Comparison of ENCODE assay signal across 20 cellular contexts in the genomic region with DNA sequence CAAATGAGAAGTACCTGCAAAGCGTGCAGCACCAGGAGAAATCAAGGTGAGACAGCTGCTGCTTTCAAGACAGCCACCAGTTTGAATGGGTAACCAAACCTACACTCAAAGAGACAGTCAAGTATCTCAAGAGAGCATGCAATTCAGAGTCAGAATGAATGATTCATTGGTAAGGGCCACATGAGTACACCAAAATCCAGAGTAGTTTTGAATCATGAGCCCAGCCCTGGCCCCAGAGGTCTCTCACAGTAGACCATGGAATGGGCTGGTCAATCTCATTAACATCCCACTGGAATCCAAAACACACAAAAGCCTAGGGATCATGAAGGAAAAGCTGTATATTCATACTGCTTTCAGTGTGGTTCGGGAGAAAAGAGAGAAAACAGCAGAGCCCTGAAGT.
A peak's percentile ranks its signal among the peaks of the same experiment; 100 is the strongest.
DNase-seq lines count a peak whose midpoint lies in the region; ATAC-seq, FAIRE-seq and TF ChIP-seq lines count a peak whose summit lies in the region.
"Had no signal": no experiment of that assay in that cellular context is flagged by ENCODE, and none has a peak within 500 bp of the region (broad histone marks: within the 10 kb centered on the region; RNA-seq: fewer than 3 reads in every experiment).

No MANE protein-coding gene starts in this region.

- no peak for TF ChIP-seq CTCF in AG10803 (conservative IDR thresholded peaks at IDR 0.05; ENCODE audit: low read length)
- no peak for TF ChIP-seq CTCF in IMR-90 (conservative IDR thresholded peaks at IDR 0.05; ENCODE audit: low read depth, low read length)
- TF ChIP-seq CTCF in K562 (IDR thresholded peaks at IDR 0.05 in 2 of 3, conservative IDR thresholded peaks at IDR 0.05 in 1 of 3; ENCODE audit: insufficient read depth in 2 of 3, low read depth in 1 of 3, low read length in 3 of 3), result no peak
- no peak for TF ChIP-seq CTCF in fibroblast of villous mesenchyme (IDR thresholded peaks at IDR 0.05; ENCODE audit: insufficient read depth, low read depth, low read length)

- no CpG with 5 or more reads among the region's 2 CpGs for WGBS in IMR-90 (ENCODE audit: extremely low coverage in 2 of 2, insufficient read length in 1 of 2), 2 experiments
- WGBS in K562 (ENCODE audit: insufficient coverage, low coverage, missing lambda C conversion rate), result 16% methylated on average over 2 of the region's 2 CpGs

- no peaks in the 10 kb centered on the region for H3K9me3 ChIP-seq in IMR-90 (ENCODE audit: control insufficient read depth, insufficient read depth, low read length)
- H3K9me3 ChIP-seq in K562 (replicated peaks; ENCODE audit: control insufficient read depth, insufficient read depth, low read depth, low read length), result no peaks in the 10 kb centered on the region; the same call in 1 of the 2 replicates
- H3K9me3 ChIP-seq: Caco-2 had no signal

- H3K18ac ChIP-seq in IMR-90 (ENCODE audit: low read depth, low read length), result no peak overlapping the region

- TF ChIP-seq RAD21 in IMR-90 (IDR thresholded peaks at IDR 0.05; ENCODE audit: low read length) (no peak), K562 (CRISPR knock-in tag; conservative IDR thresholded peaks at IDR 0.05 in 1 of 2, IDR thresholded peaks at IDR 0.05 in 1 of 2) (no peak)

- H2BK120ac ChIP-seq in IMR-90 (ENCODE audit: low read depth, low read length), result no peak overlapping the region

- no peaks in the 10 kb centered on the region for H3K79me1 ChIP-seq in IMR-90 (ENCODE audit: low read depth in 1 of 2, low read length in 2 of 2)

- no peak overlapping the region for H2BK15ac ChIP-seq in IMR-90 (ENCODE audit: low read depth, low read length)

- DNase-seq in AG10803 (ENCODE audit: low read depth) (peak; percentile 55), IMR-90 (no peak), K562 (ENCODE audit: extremely low read depth in 1 of 4, low spot score in 3 of 4) (no peak), fibroblast of villous mesenchyme (ENCODE audit: low read depth) (peak; percentile 39), RKO (ENCODE audit: low spot score) (no peak)
- no peak for DNase-seq in effector CD4-positive, alpha-beta T cell
- DNase-seq in stimulated activated CD4-positive, alpha-beta T cell treated with anti-CD3 and anti-CD28 coated beads, Interleukin-2, amount 100 ng/mL, for 48 hours, result no peak
- DNase-seq: ACHN; AML-193; Caco-2; CD4-positive, alpha-beta T cell; HCEC 1CT had no signal

- H2BK5ac ChIP-seq in IMR-90 (ENCODE audit: low read depth, low read length, poor library complexity, severe bottlenecking), result no peak overlapping the region

- no peak overlapping the region for H4K8ac ChIP-seq in IMR-90 (ENCODE audit: low read depth in 2 of 2, low read length in 2 of 2)

- H3K23ac ChIP-seq in IMR-90 (ENCODE audit: low read depth, low read length), result no peak overlapping the region

- H2BK20ac ChIP-seq in IMR-90 (ENCODE audit: low read depth, low read length), result no peak overlapping the region

- TF ChIP-seq POLR2A in IMR-90 (IDR thresholded peaks at IDR 0.05; ENCODE audit: low read depth, low read length) (no peak), K562 (conservative IDR thresholded peaks at IDR 0.05) (no peak)

- H3K4me2 ChIP-seq in IMR-90 (ENCODE audit: low read depth, low read length) (no peak overlapping the region), K562 (ENCODE audit: insufficient read depth, low read length) (no peak overlapping the region)
- H3K4me2 ChIP-seq: GM23338 had no signal

- H3K27me3 ChIP-seq in IMR-90 (ENCODE audit: control insufficient read depth, insufficient read depth, low read length) (no peaks in the 10 kb centered on the region), K562 (ENCODE audit: control insufficient read depth in 2 of 2, insufficient read depth in 2 of 2, low read length in 2 of 2) (no peaks in the 10 kb centered on the region)

- intact Hi-C loops in IMR-90 (cut with micrococcal nuclease) (no loop called here), K562 (cut with micrococcal nuclease) (no loop called here)

- H3K4me3 ChIP-seq in AG10803 (ENCODE audit: low read length), result no peak overlapping the region
- H3K4me3 ChIP-seq in IMR-90 (ENCODE audit: insufficient read depth, low read depth, low read length), result no peak overlapping the region
- no peak overlapping the region for H3K4me3 ChIP-seq in K562
- H3K4me3 ChIP-seq in fibroblast of villous mesenchyme (ENCODE audit: low read depth, low read length), result no peak overlapping the region
- H3K4me3 ChIP-seq: GM23338 had no signal

- H3K9ac ChIP-seq in IMR-90 (ENCODE audit: low read depth, low read length), result no peak overlapping the region
- no peak overlapping the region for H3K9ac ChIP-seq in K562 (ENCODE audit: insufficient read depth in 1 of 2, low read depth in 2 of 2, low read length in 2 of 2)

- no peak overlapping the region; the same call in 1 of the 2 replicates for H3K14ac ChIP-seq in IMR-90 (replicated peaks; ENCODE audit: low read depth, low read length)

- ATAC-seq in IMR-90 (ENCODE audit: low read depth) (no peak), K562 (no peak), GM21529 (IDR thresholded peaks at IDR 0.05; ENCODE audit: unreplicated experiment) (no peak)
- ATAC-seq: GM23338 had no signal

- H2AK5ac ChIP-seq in IMR-90 (ENCODE audit: low read depth, low read length), result peak overlapping the region; percentile 43

- POLR2A ChIA-PET in IMR-90 (lab: Charles Lee; ENCODE audit: unreplicated experiment) (interaction anchor here (0.5 kb wide), 1 partner anchor 132 kb away, joined by 3 read pairs; no protein-coding TSS in a partner anchor), K562 (lab: Yijun Ruan, JAX) (no interaction called here)

- CTCF ChIA-PET in IMR-90 (lab: Yijun Ruan, JAX), result no interaction called here
- CTCF ChIA-PET in K562 (lab: Yijun Ruan, JAX; ENCODE audit: low intra/inter-chr PET ratio), result no interaction called here

- TF ChIP-seq EP300 in K562 (IDR thresholded peaks at IDR 0.05; ENCODE audit: low read length), result no peak

- in situ Hi-C loops in IMR-90 (cut with MboI; ENCODE audit: low sequenced_read_pairs) (no loop called here), K562 (cut with MboI) (no loop called here)

- H3K9me1 ChIP-seq in IMR-90 (ENCODE audit: insufficient read depth, low read length) (no peaks in the 10 kb centered on the region; the same call in 1 of the 2 replicates), K562 (ENCODE audit: control insufficient read depth, insufficient read depth, low read length) (no peaks in the 10 kb centered on the region)

- no peak for FAIRE-seq in K562 (lab: Jason Lieb, UNC)
- FAIRE-seq: A204.1, D721Med, G401.6, GM12891, H54 had no signal

- H3K36me3 ChIP-seq in IMR-90 (ENCODE audit: control insufficient read depth, insufficient read depth, low read length), result no peaks in the 10 kb centered on the region
- no peaks in the 10 kb centered on the region for H3K36me3 ChIP-seq in K562 (ENCODE audit: control insufficient read depth, insufficient read depth, low read length)

- no peak overlapping the region for H4K91ac ChIP-seq in IMR-90 (ENCODE audit: insufficient read depth, low read depth, low read length)

- no peak overlapping the region for H2AK9ac ChIP-seq in IMR-90 (replicated peaks; ENCODE audit: low read depth, low read length, poor library complexity)

- no peaks in the 10 kb centered on the region for H3K79me2 ChIP-seq in K562 (ENCODE audit: control insufficient read depth, insufficient read depth, low read length)

- H4K20me1 ChIP-seq in IMR-90 (ENCODE audit: insufficient read depth, low read length) (no peaks in the 10 kb centered on the region), K562 (replicated peaks; ENCODE audit: control insufficient read depth, insufficient read depth, low read length) (no peaks in the 10 kb centered on the region)

- H3K4me1 ChIP-seq in IMR-90 (ENCODE audit: control insufficient read depth, insufficient read depth, low read length) (peaks cover 6% of the 10 kb centered on the region; the same call in 1 of the 2 replicates), K562 (replicated peaks in 1 of 2; ENCODE audit: control insufficient read depth in 2 of 2, insufficient read depth in 2 of 2, low read length in 2 of 2) (peaks cover 0 to 4% of the 10 kb centered on the region in 2 experiments; a peak in 2 of 5 replicates)
- H3K4me1 ChIP-seq: Caco-2 had no signal

- H2AFZ ChIP-seq in IMR-90 (replicated peaks; ENCODE audit: low read length, poor library complexity), result no peak overlapping the region
- H2AFZ ChIP-seq in K562 (ENCODE audit: low read depth, low read length), result 0 out of 2 replicates have a peak overlapping the region, but pooled peaks have one; percentile 14
- H2AFZ ChIP-seq: GM23338 had no signal

- no TSS peak for BruUV-seq in IMR-90 (replicated peaks; lab: Mats Ljungman, UMichigan)
- no TSS peak for BruUV-seq in K562 (replicated peaks; lab: Mats Ljungman, UMichigan)

- no peak overlapping the region for H3K56ac ChIP-seq in IMR-90 (ENCODE audit: extremely low read depth, insufficient read depth, low read length)

- H3K27ac ChIP-seq in IMR-90 (ENCODE audit: insufficient read depth, low read length), result no peak overlapping the region
- H3K27ac ChIP-seq in K562 (ENCODE audit: extremely low read depth, low read depth, low read length), result no peak overlapping the region
- H3K27ac ChIP-seq: HL-60 had no signal

- no peak overlapping the region for H4K5ac ChIP-seq in IMR-90 (ENCODE audit: low read depth, low read length)

- dilution Hi-C loops in IMR-90 (cut with HindIII; ENCODE audit: low sequenced_read_pairs, unreplicated experiment), result no loop called here

- H3K4ac ChIP-seq in IMR-90 (ENCODE audit: low read depth, low read length), result no peak overlapping the region; the same call in 1 of the 2 replicates

TF ChIP-seq in IMR-90, 13 proteins besides CTCF, POLR2A, EP300 and RAD21 (continues in another document):
- TF ChIP-seq FOS (IDR thresholded peaks at IDR 0.05; ENCODE audit: low read depth, low read length), result no peak
- no peak for TF ChIP-seq RFX5 (IDR thresholded peaks at IDR 0.05; ENCODE audit: low read depth, low read length)
- TF ChIP-seq MXI1 (IDR thresholded peaks at IDR 0.05; ENCODE audit: borderline replicate concordance, low read depth, low read length), result no peak
- TF ChIP-seq RCOR1 (IDR thresholded peaks at IDR 0.05; ENCODE audit: insufficient replicate concordance, low read length), result no peak
- no peak for TF ChIP-seq MAFK (IDR thresholded peaks at IDR 0.05; ENCODE audit: low read depth, low read length)
- no peak for TF ChIP-seq CEBPB (IDR thresholded peaks at IDR 0.05; ENCODE audit: low read depth, low read length)
- TF ChIP-seq CHD1 (IDR thresholded peaks at IDR 0.05; ENCODE audit: low read depth, low read length), result no peak

TF ChIP-seq in K562, 482 proteins besides CTCF, POLR2A, EP300 and RAD21:
- TF ChIP-seq ZNF644 (tag; IDR thresholded peaks at IDR 0.05; ENCODE audit: low read depth), result no peak

Comparison
In these comparisons a context has a peak if more than half of its experiments do, and no peak if none do; other contexts are left out.
1. DNase-seq: peak in AG10803 (single experiment) and fibroblast of villous mesenchyme (single experiment); none in IMR-90 (single experiment), K562 (0 of 4), effector CD4-positive, alpha-beta T cell (single experiment), RKO (single experiment) and stimulated activated CD4-positive, alpha-beta T cell treated with anti-CD3 and anti-CD28 coated beads, Interleukin-2, amount 100 ng/mL, for 48 hours (0 of 2).